8 cellular contexts compared by ENCODE assay signal in the genomic region with DNA sequence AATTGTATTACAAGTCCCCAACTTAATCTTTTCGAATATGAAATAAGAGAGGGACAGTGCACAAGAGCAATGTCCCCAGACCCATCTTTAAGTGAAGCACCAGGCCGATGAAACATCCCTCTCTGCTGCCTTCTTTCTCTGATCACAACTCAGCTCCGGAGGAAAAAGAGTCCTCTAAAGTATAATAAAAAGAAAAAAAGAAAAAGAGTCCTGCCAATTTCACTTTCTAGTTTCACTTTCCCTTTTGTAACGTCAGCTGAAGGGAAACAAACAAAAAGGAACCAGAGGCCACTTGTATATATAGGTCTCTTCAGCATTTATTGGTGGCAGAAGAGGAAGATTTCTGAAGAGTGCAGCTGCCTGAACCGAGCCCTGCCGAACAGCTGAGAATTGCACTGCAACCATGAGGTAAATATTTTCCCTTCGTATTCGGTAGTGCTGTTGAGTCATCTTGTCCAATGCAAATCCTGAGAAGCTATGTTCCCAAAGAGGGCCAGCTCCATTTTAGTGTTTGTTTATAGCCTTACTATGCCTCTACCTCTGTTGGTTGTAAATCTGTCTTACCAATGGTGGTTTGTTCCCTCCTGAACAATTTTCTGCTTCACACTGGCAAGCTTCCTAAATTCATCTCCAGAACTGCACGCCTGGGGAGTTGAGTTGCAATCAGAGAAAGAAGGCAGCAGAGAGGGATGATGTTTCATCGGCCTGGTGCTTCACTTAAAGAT. TPM values are rescaled to one million over a fixed set of nuclear protein-coding genes. Genes with fewer than 3 reads are reported as not detected.
A peak's percentile ranks its signal among the peaks of the same experiment; 100 is the strongest.
DNase-seq lines count a peak whose midpoint lies in the region; ATAC-seq and TF ChIP-seq lines count a peak whose summit lies in the region.

A gene with protein sequence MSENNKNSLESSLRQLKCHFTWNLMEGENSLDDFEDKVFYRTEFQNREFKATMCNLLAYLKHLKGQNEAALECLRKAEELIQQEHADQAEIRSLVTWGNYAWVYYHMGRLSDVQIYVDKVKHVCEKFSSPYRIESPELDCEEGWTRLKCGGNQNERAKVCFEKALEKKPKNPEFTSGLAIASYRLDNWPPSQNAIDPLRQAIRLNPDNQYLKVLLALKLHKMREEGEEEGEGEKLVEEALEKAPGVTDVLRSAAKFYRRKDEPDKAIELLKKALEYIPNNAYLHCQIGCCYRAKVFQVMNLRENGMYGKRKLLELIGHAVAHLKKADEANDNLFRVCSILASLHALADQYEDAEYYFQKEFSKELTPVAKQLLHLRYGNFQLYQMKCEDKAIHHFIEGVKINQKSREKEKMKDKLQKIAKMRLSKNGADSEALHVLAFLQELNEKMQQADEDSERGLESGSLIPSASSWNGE (plus strand): TSS at position 326 of the 725 bp plus-strand sequence. CDS start 78 bp downstream, at position 404.

- no peak for TF ChIP-seq CTCF in GM06990 (IDR thresholded peaks at IDR 0.05; ENCODE audit: insufficient read depth, low read length, poor library complexity, severe bottlenecking)
- no peak for TF ChIP-seq CTCF in breast epithelium (IDR thresholded peaks at IDR 0.05)
- no peak for TF ChIP-seq CTCF in left lung (IDR thresholded peaks at IDR 0.05)

- peak within 1 kb of the TSS; percentile 64 for H3K4me3 ChIP-seq in GM06990 (replicated peaks; ENCODE audit: low read depth, low read length)
- H3K4me3 ChIP-seq in breast epithelium = peak within 1 kb of the TSS; percentile 47 to 71 (median 52)
- H3K4me3 ChIP-seq in left lung = peak within 1 kb of the TSS; percentile 30 to 58
- H3K4me3 ChIP-seq in stomach smooth muscle (ENCODE audit: low read length in 2 of 2) = peak within 1 kb of the TSS; percentile 70 to 83

- H3K9me3 ChIP-seq in KOPT-K1 (ENCODE audit: insufficient read depth, low read length, poor library complexity, severe bottlenecking) = no peaks in the 10 kb centered on the region
- no peaks in the 10 kb centered on the region for H3K9me3 ChIP-seq in breast epithelium
- H3K9me3 ChIP-seq in left lung = no peaks in the 10 kb centered on the region
- no peaks in the 10 kb centered on the region for H3K9me3 ChIP-seq in stomach smooth muscle (ENCODE audit: control insufficient read depth in 2 of 2, low read length in 2 of 2)

- H3K36me3 ChIP-seq in GM06990 (ENCODE audit: control insufficient read depth, insufficient read depth, low read length) = peaks cover 1% of the 10 kb centered on the region; the same call in 1 of the 2 replicates
- H3K36me3 ChIP-seq in KOPT-K1 (ENCODE audit: insufficient read depth, low read length) = peaks cover 7% of the 10 kb centered on the region
- no peaks in the 10 kb centered on the region for H3K36me3 ChIP-seq in breast epithelium
- H3K36me3 ChIP-seq in left lung = peaks cover 0 to 14% of the 10 kb centered on the region in 2 donors
- H3K36me3 ChIP-seq in stomach smooth muscle (ENCODE audit: control insufficient read depth in 2 of 2, insufficient read depth in 2 of 2, low read length in 2 of 2) = peaks cover 7 to 9% of the 10 kb centered on the region in 2 donors

- no peak for TF ChIP-seq POLR2A in breast epithelium (IDR thresholded peaks at IDR 0.05)

- peak; percentile 78 for ATAC-seq in GM21576 (IDR thresholded peaks at IDR 0.05; ENCODE audit: unreplicated experiment)
- ATAC-seq in left lung = peak; percentile 84

- H3K27ac ChIP-seq in KOPT-K1 (ENCODE audit: low read depth, low read length, poor library complexity, severe bottlenecking) = peak within 1 kb of the TSS; percentile 77
- H3K27ac ChIP-seq in breast epithelium = peak within 1 kb of the TSS; percentile 88 to 93
- peak within 1 kb of the TSS; percentile 95 to 96 for H3K27ac ChIP-seq in left lung
- H3K27ac ChIP-seq in stomach smooth muscle (ENCODE audit: low read length) = peak within 1 kb of the TSS; percentile 78

- H3K27me3 ChIP-seq in GM06990 (replicated peaks; ENCODE audit: control insufficient read depth, insufficient read depth, low read length) (no peaks in the 10 kb centered on the region), breast epithelium (no peaks in the 10 kb centered on the region), left lung (no peaks in the 10 kb centered on the region), stomach smooth muscle (ENCODE audit: control insufficient read depth in 1 of 2, insufficient read depth in 2 of 2, low read length in 2 of 2) (no peaks in the 10 kb centered on the region)

- no peaks in the 10 kb centered on the region for H3K4me1 ChIP-seq in breast epithelium
- peaks cover 6 to 43% of the 10 kb centered on the region in 2 donors for H3K4me1 ChIP-seq in left lung
- peaks cover 9% of the 10 kb centered on the region for H3K4me1 ChIP-seq in stomach smooth muscle (ENCODE audit: control insufficient read depth, insufficient read depth, low read length)

- intact Hi-C loops in breast epithelium (cut with DNase I; ENCODE audit: low total_unique reads) (loop anchor here (5.0 kb wide), 1 partner anchor 470 kb away; no protein-coding TSS in a partner anchor), left lung (cut with DNase I) (no loop called here)

- peak; percentile 66 for DNase-seq in GM06990 (ENCODE audit: extremely low read depth, insufficient read length)
- DNase-seq in SKM-1 treated with dmso at 0.1 percent for 144 hours (lab: John Stamatoyannopoulos, UW; ENCODE audit: unreplicated experiment) = peak; percentile 57
- no peak for DNase-seq in breast epithelium (ENCODE audit: low spot score in 2 of 2)
- no peak for DNase-seq in left lung
- DNase-seq in activated gamma-delta T cell treated with Interleukin-2 at 50 U/mL for 16 hours = no peak

- peak within 1 kb of the TSS; percentile 52 to 65 for H3K9ac ChIP-seq in stomach smooth muscle (ENCODE audit: low read length in 2 of 2)

RNA-seq across cellular contexts. Expression of the gene that starts here (rescaled TPM):
- 1 to 10 TPM; 2.6 to 6.6 (median 3.5) TPM for total RNA-seq in breast epithelium
- 10 to 100 TPM; 18.7 to 26.1 TPM for total RNA-seq in left lung

Comparison
In these comparisons a context has a peak if more than half of its experiments do, and no peak if none do; other contexts are left out.
1. DNase-seq: peak in GM06990 (single experiment) and SKM-1 treated with dmso at 0.1 percent for 144 hours (single experiment); none in breast epithelium (0 of 2), left lung (0 of 2) and activated gamma-delta T cell treated with Interleukin-2 at 50 U/mL for 16 hours (single experiment).
2. Peak in every context shown above with its lines, with median percentiles within 50 percentile points of each other: H3K4me3 ChIP-seq and H3K27ac ChIP-seq.